In genomic region chr12:78181544-78182162, GRCh38 we compare ENCODE assay signal across 8 cellular contexts.
DNase-seq lines count a peak whose midpoint lies in the region; ATAC-seq and TF ChIP-seq lines count a peak whose summit lies in the region.

No MANE protein-coding gene starts in this region.

- DNase-seq in activated CD8-positive, alpha-beta T cell treated with anti-CD3 and anti-CD28 coated beads for 36 hours, result peak; percentile 2
- no peak for DNase-seq in activated CD8-positive, alpha-beta T cell treated with anti-CD3 and anti-CD28 coated beads, Interleukin-2, amount 10 ng/mL, durations not matched to agents 7 days and 5 days
- peak; percentile 86 for DNase-seq in NCI-H345 treated with DMSO at 0.1 percent for 48 hours (lab: John Stamatoyannopoulos, UW; ENCODE audit: unreplicated experiment)
- DNase-seq in dedifferentiated amniotic fluid mesenchymal stem cell (ENCODE audit: extremely low spot score), result peak; percentile 52
- peak; percentile 8 for DNase-seq in transverse colon
- DNase-seq in stimulated activated naive CD8-positive, alpha-beta T cell treated with anti-CD3 and anti-CD28 coated beads, Interleukin-15, Interleukin-2, amounts not matched to agents 100 U/mL and 50 U/mL, for 24 hours, result no peak
- no peak for DNase-seq in stimulated activated CD8-positive, alpha-beta memory T cell treated with anti-CD3 and anti-CD28 coated beads, Interleukin-4, amount 100 ng/mL, for 48 hours

- 18 to 37% methylated on average over 3 of the region's 3 CpGs for WGBS in transverse colon (ENCODE audit: low coverage in 1 of 2), 2 donors

- ATAC-seq in activated CD8-positive, alpha-beta T cell treated with anti-CD3 and anti-CD28 coated beads for 36 hours, result no peak
- no peak for ATAC-seq in activated CD8-positive, alpha-beta T cell treated with anti-CD3 and anti-CD28 coated beads, Interleukin-2, amount 10 ng/mL, durations not matched to agents 7 days and 5 days
- ATAC-seq in stimulated activated naive CD8-positive, alpha-beta T cell treated with anti-CD3 and anti-CD28 coated beads, Interleukin-15, Interleukin-2, amounts not matched to agents 100 U/mL and 50 U/mL, for 24 hours, result no peak
- no peak for ATAC-seq in HG03045 (IDR thresholded peaks at IDR 0.05; ENCODE audit: unreplicated experiment)

- H3K27ac Mint-ChIP-seq in activated CD8-positive, alpha-beta T cell treated with anti-CD3 and anti-CD28 coated beads for 36 hours, result no peak overlapping the region
- no peak overlapping the region for H3K27ac Mint-ChIP-seq in activated CD8-positive, alpha-beta T cell treated with anti-CD3 and anti-CD28 coated beads, Interleukin-2, amount 10 ng/mL, durations not matched to agents 7 days and 5 days

- H3K4me3 ChIP-seq in transverse colon, result no peak overlapping the region

- H3K27ac ChIP-seq in transverse colon, result no peak overlapping the region

- no peaks in the 10 kb centered on the region for H3K36me3 ChIP-seq in transverse colon

- peaks cover 2% of the 10 kb centered on the region for H3K9me3 Mint-ChIP-seq in activated CD8-positive, alpha-beta T cell treated with anti-CD3 and anti-CD28 coated beads for 36 hours
- peaks cover 10% of the 10 kb centered on the region for H3K9me3 Mint-ChIP-seq in activated CD8-positive, alpha-beta T cell treated with anti-CD3 and anti-CD28 coated beads, Interleukin-2, amount 10 ng/mL, durations not matched to agents 7 days and 5 days (ENCODE audit: insufficient read depth)

- no peaks in the 10 kb centered on the region for H3K36me3 Mint-ChIP-seq in activated CD8-positive, alpha-beta T cell treated with anti-CD3 and anti-CD28 coated beads for 36 hours (ENCODE audit: low read depth)
- H3K36me3 Mint-ChIP-seq in activated CD8-positive, alpha-beta T cell treated with anti-CD3 and anti-CD28 coated beads, Interleukin-2, amount 10 ng/mL, durations not matched to agents 7 days and 5 days (ENCODE audit: low read depth), result no peaks in the 10 kb centered on the region

- no peak for TF ChIP-seq EP300 in transverse colon (IDR thresholded peaks at IDR 0.05; ENCODE audit: low read depth)

- no peak for TF ChIP-seq CTCF in activated CD8-positive, alpha-beta T cell treated with anti-CD3 and anti-CD28 coated beads for 36 hours (IDR thresholded peaks at IDR 0.05)
- peak; percentile 26 to 52 (median 45) for TF ChIP-seq CTCF in transverse colon (IDR thresholded peaks at IDR 0.05)

- CTCF ChIA-PET in activated CD8-positive, alpha-beta T cell treated with anti-CD3 and anti-CD28 coated beads for 36 hours (lab: Charles Lee), result no interaction called here
- CTCF ChIA-PET in activated CD8-positive, alpha-beta T cell treated with anti-CD3 and anti-CD28 coated beads, Interleukin-2, amount 10 ng/mL, durations not matched to agents 7 days and 5 days (lab: Charles Lee), result no interaction called here

- no peak for TF ChIP-seq POLR2A in transverse colon (IDR thresholded peaks at IDR 0.05)

- intact Hi-C loops in activated CD8-positive, alpha-beta T cell treated with anti-CD3 and anti-CD28 coated beads for 36 hours (cut with micrococcal nuclease), result no loop called here
- intact Hi-C loops in transverse colon (cut with DNase I; ENCODE audit: low total_unique reads), result no loop called here

- H3K4me3 Mint-ChIP-seq in activated CD8-positive, alpha-beta T cell treated with anti-CD3 and anti-CD28 coated beads for 36 hours, result no peak overlapping the region
- H3K4me3 Mint-ChIP-seq in activated CD8-positive, alpha-beta T cell treated with anti-CD3 and anti-CD28 coated beads, Interleukin-2, amount 10 ng/mL, durations not matched to agents 7 days and 5 days, result no peak overlapping the region

- H3K4me1 ChIP-seq in transverse colon, result no peaks in the 10 kb centered on the region

- POLR2A ChIA-PET in activated CD8-positive, alpha-beta T cell treated with anti-CD3 and anti-CD28 coated beads for 36 hours (lab: Charles Lee), result no interaction called here
- POLR2A ChIA-PET in activated CD8-positive, alpha-beta T cell treated with anti-CD3 and anti-CD28 coated beads, Interleukin-2, amount 10 ng/mL, durations not matched to agents 7 days and 5 days (lab: Charles Lee), result no interaction called here

- no peaks in the 10 kb centered on the region for H3K4me1 Mint-ChIP-seq in activated CD8-positive, alpha-beta T cell treated with anti-CD3 and anti-CD28 coated beads for 36 hours (ENCODE audit: low read depth)
- H3K4me1 Mint-ChIP-seq in activated CD8-positive, alpha-beta T cell treated with anti-CD3 and anti-CD28 coated beads, Interleukin-2, amount 10 ng/mL, durations not matched to agents 7 days and 5 days (ENCODE audit: low read depth), result no peaks in the 10 kb centered on the region

- H3K27me3 Mint-ChIP-seq in activated CD8-positive, alpha-beta T cell treated with anti-CD3 and anti-CD28 coated beads for 36 hours, result no peaks in the 10 kb centered on the region
- H3K27me3 Mint-ChIP-seq in activated CD8-positive, alpha-beta T cell treated with anti-CD3 and anti-CD28 coated beads, Interleukin-2, amount 10 ng/mL, durations not matched to agents 7 days and 5 days (ENCODE audit: low read depth), result no peaks in the 10 kb centered on the region

- in situ Hi-C loops in transverse colon (cut with MboI; ENCODE audit: low pct_ligation_motif_present in 1 of 4, low pct_unique_long_range_greater_than_20kb in 1 of 4, low sequenced_read_pairs in 3 of 4), result no loop called here

- H3K9me3 ChIP-seq in transverse colon, result no peaks in the 10 kb centered on the region

- no peaks in the 10 kb centered on the region for H3K27me3 ChIP-seq in transverse colon

Comparison
In these comparisons a context has a peak if more than half of its experiments do, and no peak if none do; other contexts are left out.
1. DNase-seq: peak in activated CD8-positive, alpha-beta T cell treated with anti-CD3 and anti-CD28 coated beads for 36 hours (single experiment), NCI-H345 treated with DMSO at 0.1 percent for 48 hours (single experiment), dedifferentiated amniotic fluid mesenchymal stem cell (single experiment) and transverse colon (single experiment); none in activated CD8-positive, alpha-beta T cell treated with anti-CD3 and anti-CD28 coated beads, Interleukin-2, amount 10 ng/mL, durations not matched to agents 7 days and 5 days (single experiment), stimulated activated naive CD8-positive, alpha-beta T cell treated with anti-CD3 and anti-CD28 coated beads, Interleukin-15, Interleukin-2, amounts not matched to agents 100 U/mL and 50 U/mL, for 24 hours (single experiment) and stimulated activated CD8-positive, alpha-beta memory T cell treated with anti-CD3 and anti-CD28 coated beads, Interleukin-4, amount 100 ng/mL, for 48 hours (single experiment).